In genomic region chr4:103046416-103047290, GRCh38 we compare ENCODE assay signal across 1 cellular context.
TF ChIP-seq lines count a peak whose summit lies in the region.

No MANE protein-coding gene starts in this region.

TF ChIP-seq in H1, 55 proteins besides CTCF, POLR2A, EP300 and RAD21:
- no peak for TF ChIP-seq KDM4A (IDR thresholded peaks at IDR 0.05; ENCODE audit: low read depth, low read length, severe bottlenecking)
- no peak for TF ChIP-seq HDAC6 (IDR thresholded peaks at IDR 0.05; ENCODE audit: low read depth, low read length)
- TF ChIP-seq POU5F1 (IDR thresholded peaks at IDR 0.05; ENCODE audit: low read depth, low read length), result no peak
- TF ChIP-seq NANOG (IDR thresholded peaks at IDR 0.05; ENCODE audit: insufficient read depth, low read depth, low read length, poor library complexity, severe bottlenecking), result no peak
- no peak for TF ChIP-seq SRF (IDR thresholded peaks at IDR 0.05; ENCODE audit: low read depth, low read length)
- TF ChIP-seq NRF1 (IDR thresholded peaks at IDR 0.05; ENCODE audit: low read depth, low read length), result no peak
- TF ChIP-seq CHD1 (IDR thresholded peaks at IDR 0.05; ENCODE audit: low read depth, low read length), result no peak
- no peak for TF ChIP-seq SIRT6 (IDR thresholded peaks at IDR 0.05; ENCODE audit: low read length)
- no peak for TF ChIP-seq TCF12 (IDR thresholded peaks at IDR 0.05; ENCODE audit: low read depth, low read length)
- TF ChIP-seq MAFK (IDR thresholded peaks at IDR 0.05; ENCODE audit: low read depth, low read length), result no peak
- TF ChIP-seq EZH2 (IDR thresholded peaks at IDR 0.05; ENCODE audit: low read depth, low read length, severe bottlenecking), result no peak
- TF ChIP-seq SP2 (IDR thresholded peaks at IDR 0.05; ENCODE audit: low read length), result no peak
- no peak for TF ChIP-seq RNF2 (IDR thresholded peaks at IDR 0.05; ENCODE audit: borderline replicate concordance, low read depth, low read length, missing control alignments, poor library complexity, severe bottlenecking)
- no peak for TF ChIP-seq CREB1 (IDR thresholded peaks at IDR 0.05)
- TF ChIP-seq TAF7 (optimal IDR thresholded peaks at IDR 0.05; ENCODE audit: borderline replicate concordance, low read depth, low read length), result no peak
- TF ChIP-seq FOSL1 (IDR thresholded peaks at IDR 0.05; ENCODE audit: insufficient read depth, low read depth, low read length), result no peak
- TF ChIP-seq ASH2L (IDR thresholded peaks at IDR 0.05; ENCODE audit: low read length), result no peak
- no peak for TF ChIP-seq RFX5 (IDR thresholded peaks at IDR 0.05; ENCODE audit: borderline replicate concordance, low read depth, low read length)
- TF ChIP-seq CBX8 (IDR thresholded peaks at IDR 0.05; ENCODE audit: borderline replicate concordance, low read depth, low read length), result no peak
